ENCODE assay signal across 13 cellular contexts in genomic region chr9:113462781-113463286, GRCh38. TPM values are rescaled to one million over a fixed set of nuclear protein-coding genes. Genes with fewer than 3 reads are reported as not detected.
DNase-seq lines count a peak whose midpoint lies in the region; ATAC-seq and TF ChIP-seq lines count a peak whose summit lies in the region.
"Had no signal": no experiment of that assay in that cellular context is flagged by ENCODE, and none has a peak within 500 bp of the region (broad histone marks: within the 10 kb centered on the region; RNA-seq: fewer than 3 reads in every experiment).

No MANE protein-coding gene starts in this region.

- in situ Hi-C loops in GM13977 (cut with MboI; ENCODE audit: low pct_unique_long_range_greater_than_20kb, low sequenced_read_pairs, unreplicated experiment), result loop anchor here (25.0 kb wide), 1 partner anchor 199 kb away; no protein-coding TSS in a partner anchor

- H3K27ac ChIP-seq in HUES48 (ENCODE audit: low read depth, low read length) (no peak overlapping the region), ectodermal cell (ENCODE audit: insufficient read depth, low read depth, low read length, poor library complexity, severe bottlenecking) (no peak overlapping the region)

- peaks cover 16% of the 10 kb centered on the region for H3K27me3 Mint-ChIP-seq in neural crest cell (ENCODE audit: low read depth)

- no peak for ATAC-seq in HG02763 (IDR thresholded peaks at IDR 0.05; ENCODE audit: unreplicated experiment)

- H3K4me1 ChIP-seq in BE2C (no peaks in the 10 kb centered on the region), HUES48 (ENCODE audit: control insufficient read depth, insufficient read depth, low read length) (peaks cover 6% of the 10 kb centered on the region), ectodermal cell (ENCODE audit: control insufficient read depth, insufficient read depth, low read length) (peaks cover 7% of the 10 kb centered on the region)

- no peak overlapping the region for H3K27ac Mint-ChIP-seq in neural crest cell (ENCODE audit: unreplicated experiment)
- H3K27ac Mint-ChIP-seq: immature natural killer cell, mesothelial cell of epicardium had no signal

- peaks cover 27% of the 10 kb centered on the region for H3K4me1 Mint-ChIP-seq in neural crest cell
- H3K4me1 Mint-ChIP-seq: CD14-positive monocyte, immature natural killer cell had no signal

- WGBS in ectodermal cell, 2 experiments, result 86 to 90% methylated on average over 11 of the region's 11 CpGs

- H3K4me3 ChIP-seq in BE2C (ENCODE audit: low read depth, low read length) (peak overlapping the region; percentile 80; the same call in 1 of the 2 replicates), HUES48 (ENCODE audit: low read depth, low read length) (peak overlapping the region; percentile 74; the same call in 1 of the 2 replicates), ectodermal cell (ENCODE audit: insufficient read depth, low read depth, low read length) (peak overlapping the region; percentile 46)

- no peaks in the 10 kb centered on the region for H3K27me3 ChIP-seq in BE2C
- peaks cover 29% of the 10 kb centered on the region for H3K27me3 ChIP-seq in HUES48 (ENCODE audit: control insufficient read depth, insufficient read depth, low read length)
- peaks cover 28% of the 10 kb centered on the region for H3K27me3 ChIP-seq in ectodermal cell (ENCODE audit: control insufficient read depth, insufficient read depth, low read length, poor library complexity, severe bottlenecking)

- H3K9me3 ChIP-seq in BE2C (no peaks in the 10 kb centered on the region), HUES48 (ENCODE audit: control insufficient read depth, insufficient read depth, low read length) (no peaks in the 10 kb centered on the region), ectodermal cell (ENCODE audit: control insufficient read depth, low read length) (no peaks in the 10 kb centered on the region)

- H3K4me3 Mint-ChIP-seq in neural crest cell, result peak overlapping the region; percentile 42
- H3K4me3 Mint-ChIP-seq: CD14-positive monocyte, immature natural killer cell had no signal

- H3K36me3 Mint-ChIP-seq in neural crest cell (ENCODE audit: low read depth), result peaks cover 4% of the 10 kb centered on the region
- H3K36me3 Mint-ChIP-seq: CD14-positive monocyte, immature natural killer cell had no signal

- no peak for DNase-seq in BE2C
- no peak for DNase-seq in neural crest cell (ENCODE audit: low read depth, low spot score)
- no peak for DNase-seq in stimulated activated CD4-positive, alpha-beta T cell treated with anti-CD3 and anti-CD28 coated beads, Interleukin-1b, Interleukin-23, amount 100 ng/mL, for 48 hours
- no peak for DNase-seq in GM13977 (ENCODE audit: low spot score)
- no peak for DNase-seq in GM10266 (ENCODE audit: extremely low spot score)
- DNase-seq: activated effector memory CD4-positive, alpha-beta T cell treated with anti-CD3 and anti-CD28 coated beads, Interleukin-2, amount 50 U/mL, for 16 hours; immature natural killer cell; OCI-M1 had no signal

- TF ChIP-seq CTCF in BE2C (IDR thresholded peaks at IDR 0.05; ENCODE audit: low read depth, low read length), result no peak
- TF ChIP-seq CTCF in neural crest cell (conservative IDR thresholded peaks at IDR 0.05), result no peak
- no peak for TF ChIP-seq CTCF in GM13977 (IDR thresholded peaks at IDR 0.05; ENCODE audit: extremely low read depth, insufficient read depth, missing control alignments)
- TF ChIP-seq CTCF in GM10266 (IDR thresholded peaks at IDR 0.05; ENCODE audit: control insufficient read depth, insufficient read depth, low read depth, missing control alignments), result no peak

- H3K36me3 ChIP-seq in BE2C (no peaks in the 10 kb centered on the region), HUES48 (ENCODE audit: control insufficient read depth, insufficient read depth, low read length) (no peaks in the 10 kb centered on the region), ectodermal cell (ENCODE audit: control insufficient read depth, insufficient read depth, low read length) (no peaks in the 10 kb centered on the region)

- H3K9ac ChIP-seq in HUES48 (ENCODE audit: low read depth, low read length), result no peak overlapping the region

- peaks cover 8% of the 10 kb centered on the region for H3K9me3 Mint-ChIP-seq in neural crest cell
- H3K9me3 Mint-ChIP-seq: immature natural killer cell had no signal

RNA-seq across cellular contexts. Expression of gene RGS3, which starts 0.7 kb away (rescaled TPM):
- polyA plus RNA-seq in BE2C (2012; ENCODE audit: insufficient read depth, insufficient read length, low read depth), result 103 TPM
- polyA plus RNA-seq in ectodermal cell (2013, experiment 1 of 4), result 28.0 TPM
- polyA plus RNA-seq in ectodermal cell (2013, experiment 2 of 4), result 23.5 TPM
- 24.1 TPM for polyA plus RNA-seq in ectodermal cell (2013, experiment 3 of 4)
- 24.5 TPM for polyA plus RNA-seq in ectodermal cell (2013, experiment 4 of 4)
- 36.7 and 41.0 TPM in 2 replicates for total RNA-seq in neural crest cell

RNA-seq across cellular contexts. Expression of gene C9orf43, which starts 52.3 kb away (rescaled TPM):
- 3.3 TPM for polyA plus RNA-seq in BE2C (2012; ENCODE audit: insufficient read depth, insufficient read length, low read depth)
- 1.2 TPM for polyA plus RNA-seq in ectodermal cell (2013, experiment 1 of 4)
- polyA plus RNA-seq in ectodermal cell (2013, experiment 2 of 4), result 0.28 TPM
- 0.59 TPM for polyA plus RNA-seq in ectodermal cell (2013, experiment 3 of 4)
- 0.32 TPM for polyA plus RNA-seq in ectodermal cell (2013, experiment 4 of 4)
- total RNA-seq in neural crest cell, result 0.68 and 0.77 TPM in 2 replicates
- polyA plus RNA-seq: CD14-positive monocyte had no signal

RNA-seq across cellular contexts. Expression of gene POLE3, which starts 52.4 kb away (rescaled TPM):
- polyA plus RNA-seq in BE2C (2012; ENCODE audit: insufficient read depth, insufficient read length, low read depth), result 154 TPM
- polyA plus RNA-seq in ectodermal cell (2013, experiment 1 of 4), result 67.6 TPM
- polyA plus RNA-seq in ectodermal cell (2013, experiment 2 of 4), result 73.4 TPM
- 71.8 TPM for polyA plus RNA-seq in ectodermal cell (2013, experiment 3 of 4)
- polyA plus RNA-seq in ectodermal cell (2013, experiment 4 of 4), result 72.2 TPM
- 86.5 and 86.6 TPM in 2 replicates for total RNA-seq in neural crest cell
